In genomic region chr5:133934822-133935793, GRCh38 we compare ENCODE assay signal across 16 cellular contexts. TPM values are rescaled to one million over a fixed set of nuclear protein-coding genes. Genes with fewer than 3 reads are reported as not detected.
DNase-seq lines count a peak whose midpoint lies in the region; ATAC-seq, FAIRE-seq and TF ChIP-seq lines count a peak whose summit lies in the region.
"Had no signal": no experiment of that assay in that cellular context is flagged by ENCODE, and none has a peak within 500 bp of the region (broad histone marks: within the 10 kb centered on the region; RNA-seq: fewer than 3 reads in every experiment).

No MANE protein-coding gene starts in this region.

- no peaks in the 10 kb centered on the region for H3K9me3 ChIP-seq in Panc1 (ENCODE audit: control insufficient read depth, insufficient read depth, low read depth, low read length)
- no peaks in the 10 kb centered on the region for H3K9me3 ChIP-seq in body of pancreas
- no peaks in the 10 kb centered on the region for H3K9me3 ChIP-seq in HepG2 (ENCODE audit: low read length)
- H3K9me3 ChIP-seq: sigmoid colon, tibial nerve had no signal

- H3K4me2 ChIP-seq in HepG2 (ENCODE audit: low read depth, low read length) = no peak overlapping the region

- no peak overlapping the region for H3K9ac ChIP-seq in HepG2 (ENCODE audit: insufficient read depth, low read depth, low read length)

- intact Hi-C loops in Panc1 (cut with micrococcal nuclease; ENCODE audit: unreplicated experiment) (no loop called here), posterior vena cava (cut with DNase I) (no loop called here), body of pancreas (cut with DNase I) (no loop called here), HepG2 (cut with micrococcal nuclease; ENCODE audit: unreplicated experiment) (no loop called here)

- FAIRE-seq in HepG2 (lab: Jason Lieb, UNC) = no peak
- FAIRE-seq: A204.1, islet of Langerhans had no signal

- DNase-seq in NCI-H1417 (lab: John Stamatoyannopoulos, UW) (peak; percentile 29 to 68 (median 62)), NCI-H1417 treated with DMSO at 0.1 percent for 48 hours (lab: John Stamatoyannopoulos, UW) (no peak), Panc1 (ENCODE audit: low read depth, low spot score) (no peak), posterior vena cava (ENCODE audit: low spot score) (peak; percentile 55), body of pancreas (no peak), SKM-1 treated with dmso at 0.1 percent for 144 hours (lab: John Stamatoyannopoulos, UW; ENCODE audit: unreplicated experiment) (no peak), HepG2 (ENCODE audit: low spot score) (no peak)
- DNase-seq: dorsolateral prefrontal cortex; foreskin fibroblast; naive thymus-derived CD4-positive, alpha-beta T cell; NCI-H1930; sigmoid colon had no signal

- H2AFZ ChIP-seq in HepG2 (ENCODE audit: low read length) = no peak overlapping the region

- WGBS in body of pancreas, 2 donors = 67 to 85% methylated on average over 4 to 6 of the region's 6 CpGs
- WGBS in HepG2 (ENCODE audit: low lambda C conversion rate) = 15% methylated on average over 6 of the region's 6 CpGs

- TF ChIP-seq POLR2A in body of pancreas (IDR thresholded peaks at IDR 0.05) (no peak), HepG2 (IDR thresholded peaks at IDR 0.05; ENCODE audit: insufficient read depth in 1 of 2, low read depth in 2 of 2, low read length in 2 of 2) (no peak)

- H3K27me3 ChIP-seq in Panc1 (ENCODE audit: control insufficient read depth, insufficient read depth, low read length) (no peaks in the 10 kb centered on the region), body of pancreas (no peaks in the 10 kb centered on the region), HepG2 (ENCODE audit: control insufficient read depth in 1 of 2, insufficient read depth in 2 of 2, low read length in 2 of 2) (peaks cover 1 to 29% of the 10 kb centered on the region in 2 experiments; a peak in 3 of 5 replicates)
- H3K27me3 ChIP-seq: dorsolateral prefrontal cortex, sigmoid colon, tibial nerve had no signal

- no peak for TF ChIP-seq CTCF in Panc1 (IDR thresholded peaks at IDR 0.05)
- TF ChIP-seq CTCF in body of pancreas (IDR thresholded peaks at IDR 0.05) = no peak
- no peak for TF ChIP-seq CTCF in HepG2 (CRISPR knock-in tag; IDR thresholded peaks at IDR 0.05)

- POLR2A ChIA-PET in Panc1 (lab: Charles Lee) (no interaction called here), HepG2 (lab: Yijun Ruan, JAX) (no interaction called here)

- ATAC-seq in HG02678 (IDR thresholded peaks at IDR 0.05; ENCODE audit: unreplicated experiment) = peak; percentile 43
- ATAC-seq in Panc1 = peak; percentile 44; the same call in 1 of the 2 replicates
- no peak for ATAC-seq in body of pancreas
- ATAC-seq in HepG2 = no peak; the same call in 2 of the 3 replicates
- ATAC-seq: naive thymus-derived CD4-positive, alpha-beta T cell had no signal

- no peaks in the 10 kb centered on the region for H3K79me2 ChIP-seq in HepG2 (ENCODE audit: insufficient read depth, low read length)

- TF ChIP-seq RAD21 in HepG2 (CRISPR knock-in tag; IDR thresholded peaks at IDR 0.05) = no peak

- BruUV-seq in Panc1 (replicated peaks; lab: Mats Ljungman, UMichigan) = no TSS peak
- no TSS peak for BruUV-seq in HepG2 (replicated peaks; lab: Mats Ljungman, UMichigan)

- H3K4me3 ChIP-seq in Panc1 (ENCODE audit: low read depth in 2 of 2, low read length in 2 of 2) (no peak overlapping the region), body of pancreas (no peak overlapping the region), HepG2 (replicated peaks in 1 of 3; ENCODE audit: insufficient read depth in 1 of 3, low read depth in 2 of 3, low read length in 3 of 3) (no peak overlapping the region)
- H3K4me3 ChIP-seq: dorsolateral prefrontal cortex, sigmoid colon, tibial nerve had no signal

- peaks cover 4% of the 10 kb centered on the region; the same call in 1 of the 2 replicates for H3K4me1 ChIP-seq in Panc1 (ENCODE audit: control insufficient read depth, insufficient read depth, low read length)
- H3K4me1 ChIP-seq in body of pancreas = peaks cover 20% of the 10 kb centered on the region
- peaks cover 16% of the 10 kb centered on the region for H3K4me1 ChIP-seq in HepG2 (ENCODE audit: insufficient read depth, low read length)
- H3K4me1 ChIP-seq: sigmoid colon had no signal

- in situ Hi-C loops in Panc1 (cut with HindIII; ENCODE audit: low pct_unique_long_range_greater_than_20kb, low sequenced_read_pairs) = no loop called here
- in situ Hi-C loops in HepG2 (cut with HindIII; ENCODE audit: extremely low pct_ligation_motif_present, low pct_unique_long_range_greater_than_20kb) = no loop called here

- CTCF ChIA-PET in Panc1 (lab: Charles Lee) (interaction anchor here (0.6 kb wide), 1 partner anchor 823 kb away, joined by 4 read pairs; no protein-coding TSS in a partner anchor), HepG2 (lab: Yijun Ruan, JAX; ENCODE audit: low intra/inter-chr PET ratio, low total read pairs) (no interaction called here)

- H3K36me3 ChIP-seq in Panc1 (ENCODE audit: control insufficient read depth, insufficient read depth, low read length) = no peaks in the 10 kb centered on the region
- H3K36me3 ChIP-seq in body of pancreas (replicated peaks in 1 of 2; ENCODE audit: insufficient read depth in 1 of 2, low read depth in 2 of 2) = no peaks in the 10 kb centered on the region
- H3K36me3 ChIP-seq in HepG2 (replicated peaks in 1 of 2; ENCODE audit: control insufficient read depth in 1 of 2, insufficient read depth in 2 of 2, low read length in 2 of 2) = no peaks in the 10 kb centered on the region
- H3K36me3 ChIP-seq: sigmoid colon, tibial nerve had no signal

- TF ChIP-seq EP300 in HepG2 (IDR thresholded peaks at IDR 0.05; ENCODE audit: low read depth in 2 of 2, low read length in 2 of 2) (no peak), HepG2 (CRISPR knock-in tag; IDR thresholded peaks at IDR 0.05; ENCODE audit: borderline replicate concordance) (no peak)

- H3K27ac ChIP-seq in Panc1 (ENCODE audit: low read length) (no peak overlapping the region), body of pancreas (no peak overlapping the region), HepG2 (ENCODE audit: extremely low read length, insufficient read depth, low read length) (no peak overlapping the region)
- H3K27ac ChIP-seq: dorsolateral prefrontal cortex, sigmoid colon, tibial nerve had no signal

- no peaks in the 10 kb centered on the region for H4K20me1 ChIP-seq in HepG2 (ENCODE audit: insufficient read depth, low read length)

TF ChIP-seq in HepG2, 621 proteins besides CTCF, POLR2A, EP300 and RAD21:
- no peak for TF ChIP-seq AFF4 (CRISPR knock-in tag; IDR thresholded peaks at IDR 0.05)

RNA-seq across cellular contexts. Expression of gene C5orf15, which starts 33.3 kb away (rescaled TPM):
- 63.2 TPM for total RNA-seq in Panc1 (2021; ENCODE audit: unreplicated experiment)
- 80.6 TPM for polyA plus RNA-seq in Panc1 (2012; ENCODE audit: insufficient read length)
- 10 to 100 TPM; 24.0 to 29.2 TPM for total RNA-seq in posterior vena cava
- 10 to 100 TPM; 20.4 to 28.0 TPM for total RNA-seq in body of pancreas
- 35.7 and 58.5 TPM in 2 replicates for total RNA-seq in HepG2 (2016; rRNA removed; fragmentation: Illumina TruSeq; extraction: Trizol)
- total RNA-seq in HepG2 (2016; cell fraction: cytosol; rRNA removed; fragmentation: Illumina TruSeq; extraction: Trizol; ENCODE audit: low read depth) = 5.8 and 7.0 TPM in 2 replicates
- 32.4 and 58.3 TPM in 2 replicates for total RNA-seq in HepG2 (2016; cell fraction: insoluble cytoplasmic fraction; rRNA removed; fragmentation: Illumina TruSeq; extraction: Trizol)
- 14.0 and 15.0 TPM in 2 replicates for total RNA-seq in HepG2 (2016; cell fraction: membrane; rRNA removed; fragmentation: Illumina TruSeq; extraction: Trizol)
- 50.5 and 53.2 TPM in 2 replicates for total RNA-seq in HepG2 (2016; cell fraction: nucleus; rRNA removed; fragmentation: Illumina TruSeq; extraction: Trizol)
- 82.7 and 84.1 TPM in 2 replicates for polyA plus RNA-seq in HepG2 (2011; rRNA removed)
- 55.7 and 70.1 TPM in 2 replicates for polyA plus RNA-seq in HepG2 (2011; cell fraction: cytosol; rRNA removed)
- polyA plus RNA-seq in HepG2 (2011; cell fraction: nucleus; rRNA removed) = 26.9 and 28.5 TPM in 2 replicates
- polyA plus RNA-seq in HepG2 (2012) = 50.8 and 57.3 TPM in 2 replicates
- 4.5 and 5.3 TPM in 2 replicates for polyA plus RNA-seq in HepG2 (2016; cell fraction: cytosol; fragmentation: Illumina TruSeq; extraction: Trizol; ENCODE audit: low read depth)
- polyA plus RNA-seq in HepG2 (2016; cell fraction: insoluble cytoplasmic fraction; fragmentation: Illumina TruSeq; extraction: Trizol; ENCODE audit: low read depth) = 54.9 and 56.5 TPM in 2 replicates
- 13.6 and 14.8 TPM in 2 replicates for polyA plus RNA-seq in HepG2 (2016; cell fraction: membrane; fragmentation: Illumina TruSeq; extraction: Trizol; ENCODE audit: low read depth)
- 125 and 131 TPM in 2 replicates for polyA plus RNA-seq in HepG2 (2016; cell fraction: nucleus; fragmentation: Illumina TruSeq; extraction: Trizol; ENCODE audit: insufficient read depth, low read depth)
- 27.4 and 37.7 TPM in 2 replicates for polyA minus RNA-seq in HepG2 (2011; rRNA and poly(A)+ RNA removed; ENCODE audit: low replicate concordance)
- 57.0 and 75.9 TPM in 2 replicates for polyA minus RNA-seq in HepG2 (2011; cell fraction: cytosol; rRNA and poly(A)+ RNA removed)
- polyA minus RNA-seq in HepG2 (2011; cell fraction: nucleus; rRNA and poly(A)+ RNA removed) = 20.3 and 34.9 TPM in 2 replicates

Comparison
In these comparisons a context has a peak if more than half of its experiments do, and no peak if none do; other contexts are left out.
1. DNase-seq: peak in NCI-H1417 (3 of 3) and posterior vena cava (single experiment); none in NCI-H1417 treated with DMSO at 0.1 percent for 48 hours (single experiment), Panc1 (single experiment), body of pancreas (0 of 4), SKM-1 treated with dmso at 0.1 percent for 144 hours (single experiment) and HepG2 (single experiment).
2. ATAC-seq: peak in HG02678 (single experiment) and Panc1 (single experiment); none in body of pancreas (single experiment) and HepG2 (single experiment).